Comparison of ENCODE assay signal across 9 cellular contexts in the genomic region with DNA sequence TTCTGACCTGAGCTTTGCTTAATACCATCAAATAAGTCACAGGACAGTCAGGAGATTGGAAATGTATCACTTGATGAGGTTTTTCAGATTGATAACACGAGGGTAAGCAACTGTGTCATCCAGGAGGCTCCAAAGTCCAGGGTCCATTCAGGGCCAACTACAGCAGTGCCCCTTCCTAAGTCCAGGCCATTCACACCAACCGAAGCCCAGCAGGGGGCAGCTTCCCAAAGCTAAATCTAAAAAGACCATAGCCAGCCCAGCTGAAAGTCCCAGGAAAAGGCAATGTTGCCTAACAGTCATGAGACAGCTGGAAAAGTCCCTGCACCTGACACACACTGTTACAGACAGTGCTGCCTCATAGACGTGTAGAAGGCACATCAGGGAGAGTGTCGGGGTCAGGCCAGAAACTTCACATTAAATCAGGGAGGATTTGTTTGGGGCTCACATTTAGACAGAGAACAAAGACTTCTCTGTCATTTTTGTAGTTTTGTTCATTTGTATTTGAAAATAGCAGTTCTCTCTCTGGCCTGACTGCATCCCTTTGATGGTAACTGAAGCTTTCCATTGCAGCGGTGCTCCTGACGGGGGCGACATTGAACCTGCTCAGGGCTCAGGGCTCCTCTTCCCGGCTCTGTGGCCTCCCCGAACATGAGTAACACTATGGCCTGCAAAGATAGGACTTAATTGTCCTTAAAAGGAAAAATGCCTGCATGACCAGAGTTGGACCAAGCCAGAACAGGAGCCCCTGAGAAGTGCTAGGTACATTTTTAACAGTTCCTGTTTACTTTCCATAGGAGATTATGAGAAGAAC.
DNase-seq lines count a peak whose midpoint lies in the region; ATAC-seq and TF ChIP-seq lines count a peak whose summit lies in the region.
"Had no signal": no experiment of that assay in that cellular context is flagged by ENCODE, and none has a peak within 500 bp of the region (broad histone marks: within the 10 kb centered on the region; RNA-seq: fewer than 3 reads in every experiment).

No MANE protein-coding gene starts in this region.

- no peak overlapping the region for H3K4me3 ChIP-seq in HUES48 (ENCODE audit: low read depth, low read length)
- H3K4me3 ChIP-seq: tibial artery had no signal

- H3K9me3 ChIP-seq in HUES48 (ENCODE audit: control insufficient read depth, insufficient read depth, low read length) = no peaks in the 10 kb centered on the region
- H3K9me3 ChIP-seq: tibial artery had no signal

- peak overlapping the region; percentile 40 for H3K27ac ChIP-seq in HUES48 (ENCODE audit: low read depth, low read length)
- H3K27ac ChIP-seq: tibial artery had no signal

- DNase-seq in DMS114 treated with DMSO at 0.1 percent for 48 hours (lab: John Stamatoyannopoulos, UW; ENCODE audit: unreplicated experiment) (peak; percentile 2), GM20000 (ENCODE audit: low spot score) (peak; percentile 57), chondrocyte (ENCODE audit: low spot score) (no peak), left colon (peak; percentile 74 to 79)
- DNase-seq in stimulated activated CD4-positive, alpha-beta T cell treated with anti-CD3 and anti-CD28 coated beads, Interleukin-4, amount 100 ng/mL, for 48 hours (ENCODE audit: low read depth in 2 of 2) = peak; percentile 23 to 27

- no peaks in the 10 kb centered on the region for H3K9me3 Mint-ChIP-seq in chondrocyte (ENCODE audit: low read depth)

- no peaks in the 10 kb centered on the region for H3K27me3 Mint-ChIP-seq in chondrocyte (ENCODE audit: low read depth)

- no peak overlapping the region for H3K4me3 Mint-ChIP-seq in chondrocyte (ENCODE audit: unreplicated experiment)

- peaks cover 18% of the 10 kb centered on the region for H3K4me1 ChIP-seq in HUES48 (ENCODE audit: control insufficient read depth, insufficient read depth, low read length)
- H3K4me1 ChIP-seq: tibial artery had no signal

- H3K9ac ChIP-seq in HUES48 (ENCODE audit: low read depth, low read length) = no peak overlapping the region

- intact Hi-C loops in left colon (cut with DNase I, micrococcal nuclease) = loop anchor here in 1 of 2 donors (5.0 kb wide), 1 partner anchor 623 kb away; no protein-coding TSS in a partner anchor

- H3K4me1 Mint-ChIP-seq in chondrocyte (ENCODE audit: low read depth) = peaks cover 15% of the 10 kb centered on the region

- H3K27me3 ChIP-seq in HUES48 (ENCODE audit: control insufficient read depth, insufficient read depth, low read length) = no peaks in the 10 kb centered on the region
- H3K27me3 ChIP-seq: tibial artery had no signal

- ATAC-seq in SK-N-SH treated with all-trans-retinoic acid at 6 μM for 48 hours = peak; percentile 82
- peak; percentile 90 for ATAC-seq in left colon
- ATAC-seq in HG03460 (IDR thresholded peaks at IDR 0.05; ENCODE audit: unreplicated experiment) = no peak

- H3K27ac Mint-ChIP-seq in chondrocyte (ENCODE audit: unreplicated experiment) = no peak overlapping the region

- H3K36me3 ChIP-seq in HUES48 (ENCODE audit: control insufficient read depth, insufficient read depth, low read length) = no peaks in the 10 kb centered on the region
- H3K36me3 ChIP-seq: tibial artery had no signal

- peak; percentile 81 for TF ChIP-seq CTCF in GM20000 (IDR thresholded peaks at IDR 0.05; ENCODE audit: extremely low read depth, missing control alignments)
- peak; percentile 79 for TF ChIP-seq CTCF in chondrocyte (IDR thresholded peaks at IDR 0.05)

- no peaks in the 10 kb centered on the region for H3K36me3 Mint-ChIP-seq in chondrocyte (ENCODE audit: low read depth)

TF ChIP-seq in SK-N-SH treated with all-trans-retinoic acid at 6 μM for 48 hours, 23 proteins besides CTCF, POLR2A, EP300 and RAD21:
- TF ChIP-seq, protein P1, sequence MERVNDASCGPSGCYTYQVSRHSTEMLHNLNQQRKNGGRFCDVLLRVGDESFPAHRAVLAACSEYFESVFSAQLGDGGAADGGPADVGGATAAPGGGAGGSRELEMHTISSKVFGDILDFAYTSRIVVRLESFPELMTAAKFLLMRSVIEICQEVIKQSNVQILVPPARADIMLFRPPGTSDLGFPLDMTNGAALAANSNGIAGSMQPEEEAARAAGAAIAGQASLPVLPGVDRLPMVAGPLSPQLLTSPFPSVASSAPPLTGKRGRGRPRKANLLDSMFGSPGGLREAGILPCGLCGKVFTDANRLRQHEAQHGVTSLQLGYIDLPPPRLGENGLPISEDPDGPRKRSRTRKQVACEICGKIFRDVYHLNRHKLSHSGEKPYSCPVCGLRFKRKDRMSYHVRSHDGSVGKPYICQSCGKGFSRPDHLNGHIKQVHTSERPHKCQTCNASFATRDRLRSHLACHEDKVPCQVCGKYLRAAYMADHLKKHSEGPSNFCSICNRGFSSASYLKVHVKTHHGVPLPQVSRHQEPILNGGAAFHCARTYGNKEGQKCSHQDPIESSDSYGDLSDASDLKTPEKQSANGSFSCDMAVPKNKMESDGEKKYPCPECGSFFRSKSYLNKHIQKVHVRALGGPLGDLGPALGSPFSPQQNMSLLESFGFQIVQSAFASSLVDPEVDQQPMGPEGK (CRISPR knock-in tag; IDR thresholded peaks at IDR 0.05; ENCODE audit: borderline replicate concordance) = no peak
- TF ChIP-seq SNAI2 (CRISPR knock-in tag; IDR thresholded peaks at IDR 0.05) (no peak), CSDC2 (CRISPR knock-in tag; IDR thresholded peaks at IDR 0.05) (no peak), ZC3H10 (CRISPR knock-in tag; IDR thresholded peaks at IDR 0.05) (no peak), ISL1 (CRISPR knock-in tag; IDR thresholded peaks at IDR 0.05) (no peak), OSR1 (CRISPR knock-in tag; IDR thresholded peaks at IDR 0.05) (no peak)
- TF ChIP-seq, protein P2, sequence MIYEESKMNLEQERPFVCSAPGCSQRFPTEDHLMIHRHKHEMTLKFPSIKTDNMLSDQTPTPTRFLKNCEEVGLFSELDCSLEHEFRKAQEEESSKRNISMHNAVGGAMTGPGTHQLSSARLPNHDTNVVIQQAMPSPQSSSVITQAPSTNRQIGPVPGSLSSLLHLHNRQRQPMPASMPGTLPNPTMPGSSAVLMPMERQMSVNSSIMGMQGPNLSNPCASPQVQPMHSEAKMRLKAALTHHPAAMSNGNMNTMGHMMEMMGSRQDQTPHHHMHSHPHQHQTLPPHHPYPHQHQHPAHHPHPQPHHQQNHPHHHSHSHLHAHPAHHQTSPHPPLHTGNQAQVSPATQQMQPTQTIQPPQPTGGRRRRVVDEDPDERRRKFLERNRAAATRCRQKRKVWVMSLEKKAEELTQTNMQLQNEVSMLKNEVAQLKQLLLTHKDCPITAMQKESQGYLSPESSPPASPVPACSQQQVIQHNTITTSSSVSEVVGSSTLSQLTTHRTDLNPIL (CRISPR knock-in tag; IDR thresholded peaks at IDR 0.05; ENCODE audit: low read depth) = no peak
